Comparison of ENCODE assay signal across 9 cellular contexts in genomic region chr7:116582806-116583444, GRCh38. TPM values are rescaled to one million over a fixed set of nuclear protein-coding genes. Genes with fewer than 3 reads are reported as not detected.
A peak's percentile ranks its signal among the peaks of the same experiment; 100 is the strongest.
DNase-seq lines count a peak whose midpoint lies in the region; ATAC-seq, FAIRE-seq and TF ChIP-seq lines count a peak whose summit lies in the region.
"Had no signal": no experiment of that assay in that cellular context is flagged by ENCODE, and none has a peak within 500 bp of the region (broad histone marks: within the 10 kb centered on the region; RNA-seq: fewer than 3 reads in every experiment).

No MANE protein-coding gene starts in this region.

- no peaks in the 10 kb centered on the region for H3K9me3 Mint-ChIP-seq in T-cell

- CTCF ChIA-PET in T-cell (lab: Charles Lee) = interaction anchor here (1.2 to 2.6 kb wide), 2 partner anchors 8 to 9 kb away, joined by 4 to 15 read pairs; no protein-coding TSS in a partner anchor

- intact Hi-C loops in kidney (cut with DNase I) = no loop called here
- intact Hi-C loops in dorsolateral prefrontal cortex (cut with DNase I) = loop anchor here in 1 of 2 donors (10.0 kb wide), 1 partner anchor 438 kb away; no protein-coding TSS in a partner anchor

- H3K27ac Mint-ChIP-seq in T-cell = peak overlapping the region in 1 of 2 donors; percentile 40

- H3K4me3 Mint-ChIP-seq in T-cell = no peak overlapping the region

- no peak for FAIRE-seq in kidney (lab: Jason Lieb, UNC)

- DNase-seq in GM06990 (ENCODE audit: extremely low read depth, insufficient read length) = peak; percentile 28
- DNase-seq in adipocyte (ENCODE audit: low read depth) = peak; percentile 94
- DNase-seq in omental fat pad (ENCODE audit: low spot score) = no peak
- DNase-seq in kidney = no peak
- DNase-seq in NOMO-1 treated with dmso at 0.1 percent for 144 hours (lab: John Stamatoyannopoulos, UW; ENCODE audit: unreplicated experiment) = no peak
- DNase-seq in T-cell = no peak
- no peak for DNase-seq in dorsolateral prefrontal cortex
- DNase-seq: stimulated activated CD4-positive, alpha-beta T cell treated with anti-CD3 and anti-CD28 coated beads, Interleukin-4, amount 100 ng/mL, for 24 hours had no signal

- H3K36me3 Mint-ChIP-seq in T-cell = no peaks in the 10 kb centered on the region

- H3K27ac ChIP-seq in kidney (ENCODE audit: low read depth in 2 of 2, low read length in 2 of 2) = no peak overlapping the region
- H3K27ac ChIP-seq in dorsolateral prefrontal cortex = peak overlapping the region in 3 of 59 donors; percentile 2 to 48 (median 20)

- ATAC-seq in HG02885 (IDR thresholded peaks at IDR 0.05; ENCODE audit: poor library complexity, unreplicated experiment) = peak; percentile 41
- ATAC-seq in omental fat pad (ENCODE audit: low FRiP score) = peak; percentile 28
- no peak for ATAC-seq in T-cell (replicated peaks in 1 of 4)

- H3K9ac ChIP-seq in adipocyte (ENCODE audit: low read length) (peak overlapping the region; percentile 81), kidney (ENCODE audit: low read length in 2 of 2) (no peak overlapping the region)

- H3K4me1 ChIP-seq in adipocyte (ENCODE audit: control insufficient read depth, insufficient read depth, low read length) (peaks cover 42% of the 10 kb centered on the region), kidney (ENCODE audit: control insufficient read depth in 1 of 2, insufficient read depth in 1 of 2, low read depth in 1 of 2, low read length in 2 of 2) (peaks cover 0 to 3% of the 10 kb centered on the region in 2 donors)

- no peak overlapping the region for H3K4me3 ChIP-seq in GM06990 (replicated peaks; ENCODE audit: low read depth, low read length)
- peak overlapping the region; percentile 68 for H3K4me3 ChIP-seq in adipocyte (ENCODE audit: low read length)
- no peak overlapping the region for H3K4me3 ChIP-seq in kidney (ENCODE audit: low read length in 2 of 2)
- no peak overlapping the region for H3K4me3 ChIP-seq in dorsolateral prefrontal cortex

- no peaks in the 10 kb centered on the region for H3K27me3 ChIP-seq in GM06990 (replicated peaks; ENCODE audit: control insufficient read depth, insufficient read depth, low read length)
- H3K27me3 ChIP-seq in adipocyte (replicated peaks; ENCODE audit: control insufficient read depth, insufficient read depth, low read length) = no peaks in the 10 kb centered on the region
- peaks cover 0 to 7% (median 0%) of the 10 kb centered on the region in 45 donors for H3K27me3 ChIP-seq in dorsolateral prefrontal cortex

- peaks cover 9% of the 10 kb centered on the region for H3K9me3 ChIP-seq in adipocyte (ENCODE audit: control insufficient read depth, low read length)
- no peaks in the 10 kb centered on the region for H3K9me3 ChIP-seq in kidney (ENCODE audit: control insufficient read depth in 1 of 2, low read length in 2 of 2)

- no peaks in the 10 kb centered on the region for H3K36me3 ChIP-seq in GM06990 (ENCODE audit: control insufficient read depth, insufficient read depth, low read length)
- no peaks in the 10 kb centered on the region for H3K36me3 ChIP-seq in adipocyte (ENCODE audit: control insufficient read depth, insufficient read depth, low read length, severe bottlenecking)
- H3K36me3 ChIP-seq in kidney (ENCODE audit: control insufficient read depth in 1 of 2, insufficient read depth in 2 of 2, low read length in 2 of 2) = no peaks in the 10 kb centered on the region

- peaks cover 6 to 8% (median 8%) of the 10 kb centered on the region in 3 donors for H3K4me1 Mint-ChIP-seq in T-cell

- TF ChIP-seq CTCF in GM06990 (IDR thresholded peaks at IDR 0.05; ENCODE audit: insufficient read depth, low read length, poor library complexity, severe bottlenecking) = no peak
- no peak for TF ChIP-seq CTCF in omental fat pad (IDR thresholded peaks at IDR 0.05)
- no peak for TF ChIP-seq CTCF in kidney (IDR thresholded peaks at IDR 0.05; ENCODE audit: borderline replicate concordance, extremely low read depth, insufficient read depth)
- no peak for TF ChIP-seq CTCF in dorsolateral prefrontal cortex (IDR thresholded peaks at IDR 0.05 in 54 of 56, conservative IDR thresholded peaks at IDR 0.05 in 2 of 56; ENCODE audit: low read depth in 1 of 56, partially characterized antibody in 56 of 56)

- POLR2A ChIA-PET in T-cell (lab: Charles Lee) = no interaction called here

- H3K27me3 Mint-ChIP-seq in T-cell = no peaks in the 10 kb centered on the region

RNA-seq across cellular contexts. Expression of gene CAV1, which starts 58.1 kb away (rescaled TPM):
- total RNA-seq in omental fat pad (100 to 1,000 TPM; 354 to 482 (median 468) TPM), kidney (67.2 TPM), T-cell (1 to 10 TPM in 2 of 5 donors, under 1 TPM in 2, not detected in 1; 0.25 to 1.4 (median 0.98) TPM), dorsolateral prefrontal cortex (10 to 100 TPM in 73 of 120 experiments, 1 to 10 TPM in 47; 2.4 to 31.4 (median 11.7) TPM)
- polyA plus RNA-seq in kidney (ENCODE audit: insufficient read depth, low read depth, low replicate concordance) = 15.7 TPM

Comparison
In these comparisons a context has a peak if more than half of its experiments do, and no peak if none do; other contexts are left out.
1. DNase-seq: peak in GM06990 (single experiment) and adipocyte (single experiment); none in omental fat pad (single experiment), kidney (single experiment), NOMO-1 treated with dmso at 0.1 percent for 144 hours (single experiment), T-cell (0 of 34) and dorsolateral prefrontal cortex (0 of 10).
2. ATAC-seq: peak in HG02885 (single experiment) and omental fat pad (single experiment); none in T-cell (0 of 4).